In the genomic region with DNA sequence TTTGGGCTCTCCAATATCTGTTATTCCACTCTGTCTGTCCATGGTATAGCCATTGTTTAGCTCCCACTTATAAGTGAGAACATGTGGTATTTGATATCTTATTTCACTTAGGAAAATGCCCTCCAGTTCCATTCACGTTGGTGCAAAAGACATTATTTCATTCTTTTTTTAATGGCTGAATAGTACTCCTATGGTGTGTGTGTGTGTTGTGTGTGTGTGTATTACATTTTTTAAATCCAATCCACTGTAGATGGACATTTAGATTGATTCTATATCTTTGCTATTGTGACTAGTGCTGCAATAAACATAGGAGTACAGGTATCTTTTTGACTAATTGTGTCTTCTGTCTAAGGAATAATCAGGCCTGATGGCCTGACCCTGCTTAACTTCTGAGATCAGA, we compare ENCODE assay signal across 32 cellular contexts. TPM values are rescaled to one million over a fixed set of nuclear protein-coding genes. Genes with fewer than 3 reads are reported as not detected.
"Had no signal": no experiment of that assay in that cellular context is flagged by ENCODE, and none has a peak within 500 bp of the region (broad histone marks: within the 10 kb centered on the region; RNA-seq: fewer than 3 reads in every experiment).

No MANE protein-coding gene starts in this region.

- H3K4me2 ChIP-seq: neural progenitor cell had no signal

- H3K27me3 ChIP-seq: neural progenitor cell, ovary, pancreas, right atrium auricular region, right lobe of liver, sigmoid colon, spleen had no signal

- DNase-seq: naive thymus-derived CD8-positive, alpha-beta T cell; natural killer cell; nephron progenitor cell; nucleus accumbens; occipital lobe; ovary; pancreas; posterior cingulate gyrus; psoas muscle; retina; right cardiac atrium; right lobe of liver; sigmoid colon; small intestine; spleen; stimulated activated CD4-positive, alpha-beta T cell treated with anti-CD3 and anti-CD28 coated beads, Interleukin-12 subunit alpha, Interleukin-12 subunit beta, amount 100 ng/mL, for 4 hours; stimulated activated CD4-positive, alpha-beta T cell treated with anti-CD3 and anti-CD28 coated beads, Interleukin-15, amount 100 ng/mL, for 24 hours; stimulated activated CD4-positive, alpha-beta T cell treated with anti-CD3 and anti-CD28 coated beads, Interleukin-1b, Interleukin-23, amount 100 ng/mL, for 48 hours; stimulated activated CD4-positive, alpha-beta T cell treated with anti-CD3 and anti-CD28 coated beads, Interleukin-2, amount 100 ng/mL, for 24 hours had no signal

- H3K9me3 Mint-ChIP-seq: naive thymus-derived CD8-positive, alpha-beta T cell; natural killer cell; natural killer cell treated with Interleukin-12 subunit alpha and Interleukin-12 subunit beta and Interleukin-15 and Interleukin-18, amount 100 ng/mL, for 72 hours; nephron; nephron progenitor cell; neural crest cell; neural progenitor cell had no signal

- H3K27ac Mint-ChIP-seq: natural killer cell; natural killer cell treated with Interleukin-12 subunit alpha and Interleukin-12 subunit beta and Interleukin-15 and Interleukin-18, amount 100 ng/mL, for 72 hours; nephron; nephron progenitor cell; neural progenitor cell; progenitor cell of endocrine pancreas had no signal

- H3K27ac ChIP-seq: neural progenitor cell, neutrophil, ovary, pancreas, parathyroid adenoma, prostate gland, psoas muscle, right atrium auricular region, right lobe of liver, sigmoid colon, skin epidermis, spleen had no signal

- H2AFZ ChIP-seq: neural progenitor cell, parathyroid adenoma had no signal

- H3K4me1 ChIP-seq: neural progenitor cell, pancreas, parathyroid adenoma, prostate gland, psoas muscle, right atrium auricular region, right lobe of liver, sigmoid colon, spleen had no signal

- H3K27me3 Mint-ChIP-seq: progenitor cell of endocrine pancreas had no signal

- H3K36me3 ChIP-seq: neural progenitor cell, ovary, prostate gland, right lobe of liver had no signal

- H3K79me2 ChIP-seq: parathyroid adenoma had no signal

- H3K4me3 ChIP-seq: neural progenitor cell, ovary, pancreas, prostate gland, psoas muscle, right atrium auricular region, right lobe of liver, sigmoid colon, skin epidermis, smooth muscle cell, spleen had no signal

- H3K9ac ChIP-seq: neural progenitor cell, parathyroid adenoma had no signal

- FAIRE-seq: pancreas, small intestine had no signal

- ATAC-seq: naive thymus-derived CD8-positive, alpha-beta T cell; natural killer cell; pancreas; psoas muscle; right cardiac atrium; right lobe of liver; sciatic nerve had no signal

- H3K4me1 Mint-ChIP-seq: naive thymus-derived CD8-positive, alpha-beta T cell; natural killer cell; nephron; nephron progenitor cell; neural progenitor cell had no signal

- H3K4me3 Mint-ChIP-seq: naive thymus-derived CD8-positive, alpha-beta T cell; natural killer cell; natural killer cell treated with Interleukin-12 subunit alpha and Interleukin-12 subunit beta and Interleukin-15 and Interleukin-18, amount 100 ng/mL, for 72 hours; nephron; nephron progenitor cell; neural crest cell; neural progenitor cell had no signal

- H3K36me3 Mint-ChIP-seq: natural killer cell; natural killer cell treated with Interleukin-12 subunit alpha and Interleukin-12 subunit beta and Interleukin-15 and Interleukin-18, amount 100 ng/mL, for 72 hours; neural progenitor cell had no signal

- H3K9me3 ChIP-seq: neutrophil, ovary, pancreas, prostate gland, psoas muscle, right atrium auricular region, right lobe of liver, sigmoid colon, spleen had no signal

RNA-seq across cellular contexts. Expression of a gene that starts 7.4 kb away (rescaled TPM):
- total RNA-seq: naive thymus-derived CD8-positive, alpha-beta T cell; natural killer cell treated with Interleukin-12 subunit alpha and Interleukin-12 subunit beta and Interleukin-15 and Interleukin-18, amount 100 ng/mL, for 72 hours had no signal
- polyA plus RNA-seq: naive thymus-derived CD8-positive, alpha-beta T cell; neural cell had no signal
